In genomic region chr14:100240725-100241032, GRCh38 we compare ENCODE assay signal across 7 cellular contexts. TPM values are rescaled to one million over a fixed set of nuclear protein-coding genes. Genes with fewer than 3 reads are reported as not detected.
DNase-seq lines count a peak whose midpoint lies in the region; ATAC-seq and TF ChIP-seq lines count a peak whose summit lies in the region.

No MANE protein-coding gene starts in this region.

- no peak overlapping the region for H4K91ac ChIP-seq in IMR-90 (ENCODE audit: insufficient read depth, low read depth, low read length)

- H2BK15ac ChIP-seq in IMR-90 (ENCODE audit: low read depth, low read length): no peak overlapping the region

- intact Hi-C loops in IMR-90 (cut with micrococcal nuclease): loop anchor here (2.0 kb wide), 1 partner anchor 136 kb away; the partner anchor contains the start of gene WDR25

- dilution Hi-C loops in IMR-90 (cut with HindIII; ENCODE audit: low sequenced_read_pairs, unreplicated experiment): no loop called here

- POLR2A ChIA-PET in IMR-90 (lab: Charles Lee; ENCODE audit: unreplicated experiment): interaction anchor here (0.7 kb wide), 1 partner anchor 127 kb away, joined by 3 read pairs; no protein-coding TSS in a partner anchor

- H2AK5ac ChIP-seq in IMR-90 (ENCODE audit: low read depth, low read length): no peak overlapping the region

- peaks cover 0 to 19% of the 10 kb centered on the region in 2 experiments; a peak in 3 of 4 replicates for H3K79me1 ChIP-seq in IMR-90 (ENCODE audit: low read depth in 1 of 2, low read length in 2 of 2)

- peak overlapping the region; percentile 90 for H3K27ac ChIP-seq in IMR-90 (ENCODE audit: insufficient read depth, low read length)

- H3K56ac ChIP-seq in IMR-90 (ENCODE audit: extremely low read depth, insufficient read depth, low read length): 0 out of 2 replicates have a peak overlapping the region, but pooled peaks have one; percentile 16

- no peak overlapping the region for H2AK9ac ChIP-seq in IMR-90 (replicated peaks; ENCODE audit: low read depth, low read length, poor library complexity)

- ATAC-seq in IMR-90 (ENCODE audit: low read depth): no peak
- ATAC-seq in HG02678 (IDR thresholded peaks at IDR 0.05; ENCODE audit: unreplicated experiment): no peak

- TF ChIP-seq RAD21 in IMR-90 (IDR thresholded peaks at IDR 0.05; ENCODE audit: low read length): no peak

- H3K36me3 ChIP-seq in IMR-90 (ENCODE audit: control insufficient read depth, insufficient read depth, low read length) (no peaks in the 10 kb centered on the region), adipocyte (ENCODE audit: control insufficient read depth, insufficient read depth, low read length, severe bottlenecking) (no peaks in the 10 kb centered on the region), kidney epithelial cell (ENCODE audit: control insufficient read depth, insufficient read depth, low read length) (no peaks in the 10 kb centered on the region)

- in situ Hi-C loops in IMR-90 (cut with MboI; ENCODE audit: low sequenced_read_pairs): no loop called here

- H2BK20ac ChIP-seq in IMR-90 (ENCODE audit: low read depth, low read length): no peak overlapping the region

- DNase-seq in IMR-90 (no peak), adipocyte (ENCODE audit: low read depth) (no peak), kidney epithelial cell (ENCODE audit: low read depth) (no peak), superior temporal gyrus (ENCODE audit: extremely low spot score) (peak; percentile 72), iPS-NIHi11 (ENCODE audit: low spot score) (no peak)
- no peak for DNase-seq in stimulated activated CD4-positive, alpha-beta T cell treated with anti-CD3 and anti-CD28 coated beads, Interleukin-4, amount 100 ng/mL, for 4 hours

- H3K4me1 ChIP-seq in IMR-90 (ENCODE audit: control insufficient read depth, insufficient read depth, low read length) (peaks cover 5% of the 10 kb centered on the region; the same call in 1 of the 2 replicates), adipocyte (ENCODE audit: control insufficient read depth, insufficient read depth, low read length) (peaks cover 38% of the 10 kb centered on the region)

- no peak for TF ChIP-seq CTCF in IMR-90 (conservative IDR thresholded peaks at IDR 0.05; ENCODE audit: low read depth, low read length)
- TF ChIP-seq CTCF in kidney epithelial cell (IDR thresholded peaks at IDR 0.05; ENCODE audit: insufficient read depth, low read length, poor library complexity, severe bottlenecking): no peak

- BruUV-seq in IMR-90 (replicated peaks; lab: Mats Ljungman, UMichigan): no TSS peak

- H3K23ac ChIP-seq in IMR-90 (ENCODE audit: low read depth, low read length): peak overlapping the region; percentile 79

- H2AFZ ChIP-seq in IMR-90 (replicated peaks; ENCODE audit: low read length, poor library complexity): peak overlapping the region; percentile 74

- H3K4me3 ChIP-seq in IMR-90 (ENCODE audit: insufficient read depth, low read depth, low read length) (peak overlapping the region; percentile 100), adipocyte (ENCODE audit: low read length) (peak overlapping the region; percentile 83), kidney epithelial cell (ENCODE audit: low read depth, low read length) (peak overlapping the region; percentile 87)

- H3K9ac ChIP-seq in IMR-90 (ENCODE audit: low read depth, low read length) (peak overlapping the region; percentile 55), adipocyte (ENCODE audit: low read length) (peak overlapping the region; percentile 89)

- H3K9me3 ChIP-seq in IMR-90 (ENCODE audit: control insufficient read depth, insufficient read depth, low read length) (no peaks in the 10 kb centered on the region), adipocyte (ENCODE audit: control insufficient read depth, low read length) (no peaks in the 10 kb centered on the region)

- H3K18ac ChIP-seq in IMR-90 (ENCODE audit: low read depth, low read length): no peak overlapping the region

- peak overlapping the region; percentile 78 for H3K4me2 ChIP-seq in IMR-90 (ENCODE audit: low read depth, low read length)

- CTCF ChIA-PET in IMR-90 (lab: Yijun Ruan, JAX): interaction anchor here (0.5 to 1.2 kb wide), 4 partner anchors 9 to 45 kb away, joined by 3 to 4 read pairs (median 3); no protein-coding TSS in a partner anchor

- H2BK120ac ChIP-seq in IMR-90 (ENCODE audit: low read depth, low read length): no peak overlapping the region

- H3K9me1 ChIP-seq in IMR-90 (ENCODE audit: insufficient read depth, low read length): peaks cover 3% of the 10 kb centered on the region; the same call in 1 of the 2 replicates

- H2BK5ac ChIP-seq in IMR-90 (ENCODE audit: low read depth, low read length, poor library complexity, severe bottlenecking): peak overlapping the region; percentile 77

- TF ChIP-seq POLR2A in IMR-90 (IDR thresholded peaks at IDR 0.05; ENCODE audit: low read depth, low read length): no peak; the same call in 1 of the 2 replicates

- H3K27me3 ChIP-seq in IMR-90 (ENCODE audit: control insufficient read depth, insufficient read depth, low read length): no peaks in the 10 kb centered on the region
- H3K27me3 ChIP-seq in adipocyte (replicated peaks; ENCODE audit: control insufficient read depth, insufficient read depth, low read length): no peaks in the 10 kb centered on the region
- no peaks in the 10 kb centered on the region for H3K27me3 ChIP-seq in kidney epithelial cell (ENCODE audit: control insufficient read depth, insufficient read depth, low read length)

- H4K8ac ChIP-seq in IMR-90 (ENCODE audit: low read depth in 2 of 2, low read length in 2 of 2): no peak overlapping the region

- H4K5ac ChIP-seq in IMR-90 (ENCODE audit: low read depth, low read length): no peak overlapping the region

- H3K14ac ChIP-seq in IMR-90 (replicated peaks; ENCODE audit: low read depth, low read length): no peak overlapping the region

- WGBS in IMR-90 (ENCODE audit: extremely low coverage in 2 of 2, insufficient read length in 1 of 2), 2 experiments: no CpG with 5 or more reads among the region's 7 CpGs

- peaks cover 84% of the 10 kb centered on the region for H4K20me1 ChIP-seq in IMR-90 (ENCODE audit: insufficient read depth, low read length)

- no peak overlapping the region for H3K4ac ChIP-seq in IMR-90 (ENCODE audit: low read depth, low read length)

TF ChIP-seq in IMR-90, 13 proteins besides CTCF, POLR2A, EP300 and RAD21:
- TF ChIP-seq CHD1 (IDR thresholded peaks at IDR 0.05; ENCODE audit: low read depth, low read length) (no peak), RFX5 (IDR thresholded peaks at IDR 0.05; ENCODE audit: low read depth, low read length) (no peak), FOS (IDR thresholded peaks at IDR 0.05; ENCODE audit: low read depth, low read length) (no peak), BHLHE40 (IDR thresholded peaks at IDR 0.05; ENCODE audit: low read depth, low read length) (no peak), SMC3 (IDR thresholded peaks at IDR 0.05; ENCODE audit: low read depth, low read length) (no peak), CEBPB (IDR thresholded peaks at IDR 0.05; ENCODE audit: low read depth, low read length) (no peak), RCOR1 (IDR thresholded peaks at IDR 0.05; ENCODE audit: insufficient replicate concordance, low read length) (no peak), NFE2L2 (IDR thresholded peaks at IDR 0.05; ENCODE audit: low read depth, low read length) (no peak), MXI1 (IDR thresholded peaks at IDR 0.05; ENCODE audit: borderline replicate concordance, low read depth, low read length) (no peak)
- TF ChIP-seq, protein P1, sequence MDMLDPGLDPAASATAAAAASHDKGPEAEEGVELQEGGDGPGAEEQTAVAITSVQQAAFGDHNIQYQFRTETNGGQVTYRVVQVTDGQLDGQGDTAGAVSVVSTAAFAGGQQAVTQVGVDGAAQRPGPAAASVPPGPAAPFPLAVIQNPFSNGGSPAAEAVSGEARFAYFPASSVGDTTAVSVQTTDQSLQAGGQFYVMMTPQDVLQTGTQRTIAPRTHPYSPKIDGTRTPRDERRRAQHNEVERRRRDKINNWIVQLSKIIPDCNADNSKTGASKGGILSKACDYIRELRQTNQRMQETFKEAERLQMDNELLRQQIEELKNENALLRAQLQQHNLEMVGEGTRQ (IDR thresholded peaks at IDR 0.05; ENCODE audit: low read depth, low read length): no peak
- TF ChIP-seq, protein P2, sequence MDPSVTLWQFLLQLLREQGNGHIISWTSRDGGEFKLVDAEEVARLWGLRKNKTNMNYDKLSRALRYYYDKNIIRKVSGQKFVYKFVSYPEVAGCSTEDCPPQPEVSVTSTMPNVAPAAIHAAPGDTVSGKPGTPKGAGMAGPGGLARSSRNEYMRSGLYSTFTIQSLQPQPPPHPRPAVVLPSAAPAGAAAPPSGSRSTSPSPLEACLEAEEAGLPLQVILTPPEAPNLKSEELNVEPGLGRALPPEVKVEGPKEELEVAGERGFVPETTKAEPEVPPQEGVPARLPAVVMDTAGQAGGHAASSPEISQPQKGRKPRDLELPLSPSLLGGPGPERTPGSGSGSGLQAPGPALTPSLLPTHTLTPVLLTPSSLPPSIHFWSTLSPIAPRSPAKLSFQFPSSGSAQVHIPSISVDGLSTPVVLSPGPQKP (IDR thresholded peaks at IDR 0.05; ENCODE audit: borderline replicate concordance, low read depth, low read length): no peak

RNA-seq across cellular contexts. Expression of gene YY1, which starts 1.7 kb away (rescaled TPM):
- total RNA-seq in IMR-90 (2012; rRNA removed): 26.7 and 29.9 TPM in 2 replicates
- polyA plus RNA-seq in IMR-90 (2012; rRNA removed): 21.1 and 21.7 TPM in 2 replicates
- 14.4 and 15.6 TPM in 2 replicates for polyA plus RNA-seq in IMR-90 (2012; cell fraction: cytosol; rRNA removed)
- 20.1 and 46.1 TPM in 2 replicates for polyA plus RNA-seq in IMR-90 (2012; cell fraction: nucleus; rRNA removed; ENCODE audit: low replicate concordance)
- 40.9 and 46.4 TPM in 2 replicates for total RNA-seq in kidney epithelial cell
